ENCODE assay signal across 12 cellular contexts in the genomic region with DNA sequence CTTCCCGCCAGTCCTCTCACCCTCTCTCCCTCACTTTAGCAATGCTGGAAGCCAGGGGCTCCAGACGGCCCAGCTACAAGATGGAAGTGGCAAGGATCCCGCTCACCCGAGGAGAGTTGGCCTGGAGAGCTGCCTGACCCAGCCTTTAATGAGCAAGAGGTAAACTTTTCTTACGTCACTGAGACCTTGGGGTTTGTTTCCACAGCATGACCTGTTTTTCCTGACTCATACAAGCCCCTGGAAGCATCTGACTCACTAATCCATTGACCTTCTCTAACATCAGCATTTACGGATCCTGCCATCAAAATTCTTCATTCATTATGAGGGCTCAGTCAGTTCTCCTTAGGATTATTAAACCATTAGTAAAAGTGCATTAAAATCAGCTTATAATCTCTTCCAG.
DNase-seq lines count a peak whose midpoint lies in the region; ATAC-seq and TF ChIP-seq lines count a peak whose summit lies in the region.
"Had no signal": no experiment of that assay in that cellular context is flagged by ENCODE, and none has a peak within 500 bp of the region (broad histone marks: within the 10 kb centered on the region; RNA-seq: fewer than 3 reads in every experiment).

No MANE protein-coding gene starts in this region.

- H3K36me3 Mint-ChIP-seq in activated naive CD4-positive, alpha-beta T cell treated with anti-CD3 and anti-CD28 coated beads, Interleukin-2, amount 10 ng/mL, durations not matched to agents 7 days and 5 days: no peaks in the 10 kb centered on the region

- H3K36me3 ChIP-seq in RWPE2 (ENCODE audit: low read depth): no peaks in the 10 kb centered on the region
- H3K36me3 ChIP-seq: tibial nerve had no signal

- no peaks in the 10 kb centered on the region for H3K27me3 ChIP-seq in RWPE2 (ENCODE audit: insufficient read depth, poor library complexity, severe bottlenecking)
- H3K27me3 ChIP-seq: tibial nerve had no signal

- H3K27me3 Mint-ChIP-seq in activated naive CD4-positive, alpha-beta T cell treated with anti-CD3 and anti-CD28 coated beads, Interleukin-2, amount 10 ng/mL, durations not matched to agents 7 days and 5 days: peaks cover 47% of the 10 kb centered on the region
- H3K27me3 Mint-ChIP-seq: activated B cell treated with CpG ODN at 0.5 μM for 24 hours had no signal

- H3K4me1 Mint-ChIP-seq in activated naive CD4-positive, alpha-beta T cell treated with anti-CD3 and anti-CD28 coated beads, Interleukin-2, amount 10 ng/mL, durations not matched to agents 7 days and 5 days: peaks cover 5% of the 10 kb centered on the region

- peaks cover 22% of the 10 kb centered on the region for H3K4me1 ChIP-seq in RWPE2 (ENCODE audit: insufficient read depth, poor library complexity, severe bottlenecking)

- peak overlapping the region; percentile 65 for H3K27ac ChIP-seq in RWPE2 (ENCODE audit: poor library complexity, severe bottlenecking)

- DNase-seq in GM04504 (ENCODE audit: low read depth) (peak; percentile 49), RWPE2 (ENCODE audit: low spot score) (peak; percentile 72), posterior vena cava (ENCODE audit: low spot score) (peak; percentile 89), AML-193 (lab: John Stamatoyannopoulos, UW) (no peak), CD1c-positive myeloid dendritic cell (ENCODE audit: extremely low spot score) (no peak)
- no peak for DNase-seq in activated naive CD4-positive, alpha-beta T cell treated with anti-CD3 and anti-CD28 coated beads, Interleukin-2, amount 10 ng/mL, durations not matched to agents 7 days and 5 days
- DNase-seq: activated B cell treated with CpG ODN at 0.5 μM for 24 hours, NCI-H524 had no signal

- H3K4me3 ChIP-seq in RWPE2 (ENCODE audit: severe bottlenecking): no peak overlapping the region
- H3K4me3 ChIP-seq: tibial nerve had no signal

- intact Hi-C loops in posterior vena cava (cut with DNase I): loop anchor here (10.0 kb wide), 2 partner anchors 176 to 1026 kb away; a partner anchor contains a TSS

- H3K27ac Mint-ChIP-seq in activated naive CD4-positive, alpha-beta T cell treated with anti-CD3 and anti-CD28 coated beads, Interleukin-2, amount 10 ng/mL, durations not matched to agents 7 days and 5 days: no peak overlapping the region
- H3K27ac Mint-ChIP-seq: activated B cell treated with CpG ODN at 0.5 μM for 24 hours had no signal

- CTCF ChIA-PET in activated naive CD4-positive, alpha-beta T cell treated with anti-CD3 and anti-CD28 coated beads, Interleukin-2, amount 10 ng/mL, durations not matched to agents 7 days and 5 days (lab: Charles Lee): interaction anchor here (1.3 kb wide), 1 partner anchor 187 kb away, joined by 3 read pairs; no protein-coding TSS in a partner anchor

- TF ChIP-seq CTCF in RWPE2 (IDR thresholded peaks at IDR 0.05; ENCODE audit: poor library complexity, severe bottlenecking): no peak

- no peaks in the 10 kb centered on the region for H3K9me3 ChIP-seq in RWPE2 (ENCODE audit: severe bottlenecking)
- H3K9me3 ChIP-seq: tibial nerve had no signal

- ATAC-seq in RWPE2 (ENCODE audit: low read depth) (peak; percentile 87), esophagus mucosa (peak; percentile 81), HG03469 (IDR thresholded peaks at IDR 0.05; ENCODE audit: unreplicated experiment) (no peak)
- ATAC-seq: left lobe of liver had no signal

- H3K9me3 Mint-ChIP-seq in activated naive CD4-positive, alpha-beta T cell treated with anti-CD3 and anti-CD28 coated beads, Interleukin-2, amount 10 ng/mL, durations not matched to agents 7 days and 5 days: no peaks in the 10 kb centered on the region
- H3K9me3 Mint-ChIP-seq: activated B cell treated with CpG ODN at 0.5 μM for 24 hours had no signal

- no peak overlapping the region for H3K4me3 Mint-ChIP-seq in activated naive CD4-positive, alpha-beta T cell treated with anti-CD3 and anti-CD28 coated beads, Interleukin-2, amount 10 ng/mL, durations not matched to agents 7 days and 5 days
- H3K4me3 Mint-ChIP-seq: activated B cell treated with CpG ODN at 0.5 μM for 24 hours had no signal

Comparison
In these comparisons a context has a peak if more than half of its experiments do, and no peak if none do; other contexts are left out.
1. DNase-seq: peak in GM04504 (single experiment), RWPE2 (single experiment) and posterior vena cava (single experiment); none in AML-193 (0 of 2), activated naive CD4-positive, alpha-beta T cell treated with anti-CD3 and anti-CD28 coated beads, Interleukin-2, amount 10 ng/mL, durations not matched to agents 7 days and 5 days (single experiment) and CD1c-positive myeloid dendritic cell (single experiment).